ENCODE assay signal across 24 cellular contexts in the genomic region with DNA sequence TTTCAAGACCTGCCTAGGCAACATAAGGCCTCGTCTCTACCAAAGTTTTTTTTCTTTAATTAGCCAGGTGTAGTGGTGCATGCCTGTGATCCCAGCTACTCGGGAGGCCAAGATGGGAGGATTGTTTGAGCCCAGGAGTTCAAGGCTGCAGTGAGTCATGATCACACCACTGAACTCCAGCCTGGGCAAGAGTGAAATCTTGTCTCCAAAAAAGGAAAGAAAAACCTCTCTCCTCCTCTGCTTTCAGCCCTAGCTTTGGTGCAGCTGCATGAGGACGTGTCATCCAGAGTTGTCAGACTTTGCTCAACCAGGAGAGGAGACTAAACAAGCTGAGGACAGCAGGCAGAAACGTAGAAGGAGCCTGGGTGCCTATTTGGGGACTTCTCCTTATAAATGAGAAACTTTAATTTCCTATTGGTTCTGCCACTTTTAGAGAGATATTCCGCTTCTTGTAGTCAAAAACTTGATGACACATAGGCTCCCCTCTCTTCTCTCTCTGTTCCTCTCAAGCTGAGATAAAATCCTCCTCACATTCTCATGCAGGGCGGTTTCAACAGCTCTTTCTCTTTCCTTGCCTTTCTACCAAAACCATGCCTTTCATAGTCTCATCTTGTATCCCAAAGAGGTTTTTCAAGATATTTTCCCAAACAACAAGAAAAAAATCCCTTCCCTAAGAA.
DNase-seq lines count a peak whose midpoint lies in the region; ATAC-seq and TF ChIP-seq lines count a peak whose summit lies in the region.
"Had no signal": no experiment of that assay in that cellular context is flagged by ENCODE, and none has a peak within 500 bp of the region (broad histone marks: within the 10 kb centered on the region; RNA-seq: fewer than 3 reads in every experiment).

No MANE protein-coding gene starts in this region.

- H3K18ac ChIP-seq in H9 (ENCODE audit: insufficient read length, low read depth, low read length) = no peak overlapping the region

- no peaks in the 10 kb centered on the region for H3K23me2 ChIP-seq in H9 (ENCODE audit: insufficient read length, low read depth, low read length, poor library complexity, severe bottlenecking)

- H4K5ac ChIP-seq in H9 (ENCODE audit: insufficient read length, low read depth, low read length) = no peak overlapping the region

- no peak overlapping the region for H3K9ac ChIP-seq in H9 (ENCODE audit: extremely low read depth, insufficient read length, low read length)
- H3K9ac ChIP-seq: SK-N-SH had no signal

- H3K14ac ChIP-seq in H9 (ENCODE audit: insufficient read depth, low read length) = no peak overlapping the region

- H3K27ac Mint-ChIP-seq in H9 = peak overlapping the region in 2 of 3 experiments; percentile 14 to 41; a peak in 1 of 7 replicates
- H3K27ac Mint-ChIP-seq: activated naive CD8-positive, alpha-beta T cell treated with anti-CD3 and anti-CD28 coated beads, Interleukin-2, amount 50 U/mL, for 24 hours had no signal

- H3K4me1 Mint-ChIP-seq in H9 = peaks cover 15 to 21% of the 10 kb centered on the region in 2 experiments
- H3K4me1 Mint-ChIP-seq: central memory CD8-positive, alpha-beta T cell had no signal

- H3K4me3 Mint-ChIP-seq in H9 = no peak overlapping the region
- H3K4me3 Mint-ChIP-seq: activated naive CD8-positive, alpha-beta T cell treated with anti-CD3 and anti-CD28 coated beads, Interleukin-2, amount 50 U/mL, for 24 hours; central memory CD8-positive, alpha-beta T cell had no signal

- H3K4ac ChIP-seq in H9 (ENCODE audit: low read depth, low read length) = no peak overlapping the region; the same call in 1 of the 2 replicates

- no peak overlapping the region for H2BK15ac ChIP-seq in H9 (ENCODE audit: low read depth, low read length)

- no peaks in the 10 kb centered on the region for H3K4me1 ChIP-seq in H9 (ENCODE audit: insufficient read depth, low read length)
- no peaks in the 10 kb centered on the region for H3K4me1 ChIP-seq in right lobe of liver

- no peak for TF ChIP-seq CTCF in H9 (conservative IDR thresholded peaks at IDR 0.05)
- no peak for TF ChIP-seq CTCF in brain microvascular endothelial cell (IDR thresholded peaks at IDR 0.05; ENCODE audit: low read depth, low read length, missing control alignments)
- no peak for TF ChIP-seq CTCF in right lobe of liver (IDR thresholded peaks at IDR 0.05)

- H2BK120ac ChIP-seq in H9 (ENCODE audit: low read depth, low read length, poor library complexity, severe bottlenecking) = no peak overlapping the region

- intact Hi-C loops in right lobe of liver (cut with DNase I) = no loop called here

- no peak for TF ChIP-seq POLR2A in right lobe of liver (IDR thresholded peaks at IDR 0.05)

- no peak overlapping the region for H2BK5ac ChIP-seq in H9 (ENCODE audit: insufficient read length, low read length)

- H3K79me1 ChIP-seq in H9 (ENCODE audit: insufficient read depth, low read depth, low read length, poor library complexity, severe bottlenecking) = no peaks in the 10 kb centered on the region

- no peak overlapping the region for H2BK12ac ChIP-seq in H9 (ENCODE audit: insufficient read length, low read depth, low read length)

- peak; percentile 24 for DNase-seq in AG20443 (ENCODE audit: low spot score)
- DNase-seq in H9 = no peak
- DNase-seq in brain microvascular endothelial cell = peak; percentile 14
- no peak for DNase-seq in right lobe of liver
- no peak for DNase-seq in HuH-7.5 (ENCODE audit: low spot score)
- DNase-seq in mucosa of gallbladder (ENCODE audit: low spot score) = no peak
- no peak for DNase-seq in HUDEP-2 (lab: John Stamatoyannopoulos, UW; ENCODE audit: unreplicated experiment in 76 of 76)
- DNase-seq: activated CD4-positive, alpha-beta T cell treated with anti-CD3 and anti-CD28 coated beads, Interleukin-2, amount 50 U/mL, for 1 hour; activated naive CD8-positive, alpha-beta T cell treated with anti-CD3 and anti-CD28 coated beads, Interleukin-2, amount 50 U/mL, for 24 hours; activated T-cell treated with anti-CD3 and anti-CD28 coated beads, Interleukin-2, amount 50 U/mL, for 48 hours; AML-193; effector memory CD4-positive, alpha-beta T cell; GDM1; left colon; mucosa of descending colon; NCI-H1092; NCI-H69; nucleus accumbens; PC-9; SK-N-SH; stimulated activated CD4-positive, alpha-beta T cell treated with anti-CD3 and anti-CD28 coated beads, Interleukin-4, amount 100 ng/mL, for 1 hour; T1000 had no signal

- H3K36me3 ChIP-seq in brain microvascular endothelial cell (replicated peaks) = no peaks in the 10 kb centered on the region
- H3K36me3 ChIP-seq in right lobe of liver = no peaks in the 10 kb centered on the region

- peaks cover 19 to 39% (median 31%) of the 10 kb centered on the region in 3 experiments for H3K36me3 Mint-ChIP-seq in H9 (ENCODE audit: insufficient read depth in 1 of 3, low read depth in 3 of 3)

- H4K8ac ChIP-seq in H9 (replicated peaks; ENCODE audit: insufficient read length, low read depth, low read length) = no peak overlapping the region

- peaks cover 48 to 53% of the 10 kb centered on the region in 2 experiments for H3K9me3 Mint-ChIP-seq in H9
- H3K9me3 Mint-ChIP-seq: activated naive CD8-positive, alpha-beta T cell treated with anti-CD3 and anti-CD28 coated beads, Interleukin-2, amount 50 U/mL, for 24 hours; central memory CD8-positive, alpha-beta T cell had no signal

- H3K4me3 ChIP-seq in brain microvascular endothelial cell (ENCODE audit: low read depth, low read length) (no peak overlapping the region), right lobe of liver (no peak overlapping the region)
- H3K4me3 ChIP-seq: mucosa of descending colon, PC-9 had no signal

- H3K9me3 ChIP-seq in H9 (ENCODE audit: control insufficient read depth, low read depth, low read length) (peaks cover 16% of the 10 kb centered on the region), right lobe of liver (no peaks in the 10 kb centered on the region)
- H3K9me3 ChIP-seq: mucosa of descending colon, SK-N-SH had no signal

- no CpG with 5 or more reads among the region's 6 CpGs for WGBS in H9 (ENCODE audit: extremely low coverage, insufficient read length, low lambda C conversion rate)
- WGBS in right lobe of liver (ENCODE audit: insufficient coverage, low coverage, low lambda C conversion rate, missing lambda C conversion rate) = 62% methylated on average over 4 of the region's 6 CpGs

- H2AFZ ChIP-seq in H9 (ENCODE audit: low read length) = no peak overlapping the region
- H2AFZ ChIP-seq: PC-9 had no signal

- ATAC-seq in right lobe of liver (peak in 3 of 4 donors; percentile 18 to 44 (median 25)), HG03045 (IDR thresholded peaks at IDR 0.05; ENCODE audit: unreplicated experiment) (no peak)
- ATAC-seq: activated naive CD8-positive, alpha-beta T cell treated with anti-CD3 and anti-CD28 coated beads, Interleukin-2, amount 50 U/mL, for 24 hours; left colon; mucosa of descending colon had no signal

- H3K27me3 ChIP-seq in H9 (ENCODE audit: insufficient read depth, low read length) (no peaks in the 10 kb centered on the region), brain microvascular endothelial cell (replicated peaks) (no peaks in the 10 kb centered on the region), right lobe of liver (no peaks in the 10 kb centered on the region)

- H3K23ac ChIP-seq in H9 (ENCODE audit: insufficient read length, low read depth, low read length) = no peak overlapping the region

- H3K27me3 Mint-ChIP-seq in H9 (ENCODE audit: low read depth) = peaks cover 16% of the 10 kb centered on the region
- H3K27me3 Mint-ChIP-seq: activated naive CD8-positive, alpha-beta T cell treated with anti-CD3 and anti-CD28 coated beads, Interleukin-2, amount 50 U/mL, for 24 hours had no signal

- H3K56ac ChIP-seq in H9 (ENCODE audit: insufficient read length, low read depth, low read length) = no peak overlapping the region

- no peak overlapping the region for H3K4me2 ChIP-seq in H9 (ENCODE audit: insufficient read depth, insufficient read length, low read length)
- H3K4me2 ChIP-seq: PC-9, SK-N-SH had no signal

- no peak overlapping the region for H2AK5ac ChIP-seq in H9 (ENCODE audit: insufficient read length, low read length)

- in situ Hi-C loops in brain microvascular endothelial cell (cut with HindIII; ENCODE audit: low pct_ligation_motif_present, low sequenced_read_pairs) = no loop called here

- H4K20me1 ChIP-seq in H9 (ENCODE audit: control insufficient read depth, insufficient read depth, insufficient read length) = no peaks in the 10 kb centered on the region

- H3T11ph ChIP-seq in H9 (ENCODE audit: low read length) = no peak overlapping the region

- H3K79me2 ChIP-seq in H9 (ENCODE audit: insufficient read depth, low read length) = no peaks in the 10 kb centered on the region

- H4K91ac ChIP-seq in H9 (ENCODE audit: insufficient read length, low read depth, low read length) = no peak overlapping the region

- H2BK20ac ChIP-seq in H9 (ENCODE audit: low read depth, low read length, poor library complexity, severe bottlenecking) = no peak overlapping the region

- H3K27ac ChIP-seq in H9 (ENCODE audit: insufficient read length, low read depth, low read length) (no peak overlapping the region), brain microvascular endothelial cell (no peak overlapping the region), right lobe of liver (no peak overlapping the region)
- H3K27ac ChIP-seq: PC-9 had no signal

Comparison
In these comparisons a context has a peak if more than half of its experiments do, and no peak if none do; other contexts are left out.
1. DNase-seq: peak in AG20443 (single experiment) and brain microvascular endothelial cell (single experiment); none in H9 (single experiment), right lobe of liver (0 of 3), HuH-7.5 (single experiment), mucosa of gallbladder (single experiment) and HUDEP-2 (0 of 76).